8 cellular contexts compared by ENCODE assay signal in the genomic region with DNA sequence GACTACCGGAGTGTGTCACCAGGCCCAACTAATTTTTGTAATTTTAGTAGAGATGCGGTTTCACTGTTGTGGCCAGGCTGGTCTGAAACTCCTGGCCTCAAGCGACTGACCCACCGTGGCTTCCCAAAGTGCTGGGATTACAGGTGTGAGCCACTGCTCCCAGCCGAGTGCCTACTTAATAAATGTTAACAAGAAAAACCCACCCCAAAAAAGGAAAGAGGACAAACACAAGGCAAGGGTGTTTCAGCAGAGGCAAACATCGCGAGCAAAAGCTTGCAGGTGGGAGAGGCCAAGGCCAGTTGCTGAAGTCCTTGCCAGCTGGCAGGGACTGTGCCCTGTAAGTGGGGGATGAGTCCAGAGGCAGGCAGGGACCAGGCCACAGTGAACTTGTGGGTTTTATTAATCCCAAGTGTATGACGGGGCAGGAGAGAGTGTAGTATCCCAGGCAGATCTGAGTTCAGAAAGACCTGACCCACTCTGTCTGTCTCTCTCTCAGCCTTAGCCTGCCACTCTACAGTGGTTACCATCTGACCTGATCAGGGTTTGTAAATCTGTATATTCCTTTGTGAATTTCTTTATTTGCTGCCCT. TPM values are rescaled to one million over a fixed set of nuclear protein-coding genes. Genes with fewer than 3 reads are reported as not detected.
A peak's percentile ranks its signal among the peaks of the same experiment; 100 is the strongest.
DNase-seq lines count a peak whose midpoint lies in the region; ATAC-seq, FAIRE-seq and TF ChIP-seq lines count a peak whose summit lies in the region.

No MANE protein-coding gene starts in this region.

- H3K4me3 ChIP-seq in endodermal cell (ENCODE audit: low read length), result no peak overlapping the region

- H3K4me1 Mint-ChIP-seq in activated CD4-positive, alpha-beta memory T cell treated with anti-CD3 and anti-CD28 coated beads for 36 hours (ENCODE audit: low read depth), result peaks cover 27% of the 10 kb centered on the region
- peaks cover 5% of the 10 kb centered on the region for H3K4me1 Mint-ChIP-seq in endodermal cell

- no peak overlapping the region for H3K27ac ChIP-seq in endodermal cell (ENCODE audit: low read depth, low read length)

- DNase-seq in Right ventricle myocardium inferior (ENCODE audit: missing footprints) (no peak), cardiac septum (ENCODE audit: low spot score) (no peak), left lobe of liver (ENCODE audit: low spot score) (peak; percentile 92), Ammon's horn (ENCODE audit: low spot score) (no peak), H54 (ENCODE audit: insufficient read length, low spot score) (no peak), endodermal cell (no peak)
- DNase-seq in activated CD4-positive, alpha-beta memory T cell treated with anti-CD3 and anti-CD28 coated beads for 36 hours, result no peak

- whole genome bisulfite sequencing in endodermal cell (ENCODE audit: insufficient coverage in 1 of 2, insufficient read length in 1 of 2), 2 experiments, result 83 to 93% methylated on average over 5 to 8 of the region's 8 CpGs

- peak overlapping the region; percentile 21 for H3K27ac Mint-ChIP-seq in activated CD4-positive, alpha-beta memory T cell treated with anti-CD3 and anti-CD28 coated beads for 36 hours
- H3K27ac Mint-ChIP-seq in endodermal cell, result no peak overlapping the region

- H3K27me3 Mint-ChIP-seq in activated CD4-positive, alpha-beta memory T cell treated with anti-CD3 and anti-CD28 coated beads for 36 hours, result no peaks in the 10 kb centered on the region
- H3K27me3 Mint-ChIP-seq in endodermal cell (ENCODE audit: insufficient read depth), result peaks cover 2% of the 10 kb centered on the region

- CTCF ChIA-PET in activated CD4-positive, alpha-beta memory T cell treated with anti-CD3 and anti-CD28 coated beads for 36 hours (lab: Charles Lee), result interaction anchor here (2.3 kb wide), 1 partner anchor 9 kb away, joined by 4 read pairs; no protein-coding TSS in a partner anchor

- POLR2A ChIA-PET in activated CD4-positive, alpha-beta memory T cell treated with anti-CD3 and anti-CD28 coated beads for 36 hours (lab: Charles Lee), result interaction anchor here (0.6 to 1.9 kb wide), 2 partner anchors 10 to 32 kb away, joined by 3 to 7 read pairs; partner anchors contain the start of gene CDK9

- no peak for FAIRE-seq in H54 (lab: Jason Lieb, UNC)

- H3K9me3 Mint-ChIP-seq in activated CD4-positive, alpha-beta memory T cell treated with anti-CD3 and anti-CD28 coated beads for 36 hours, result no peaks in the 10 kb centered on the region
- no peaks in the 10 kb centered on the region for H3K9me3 Mint-ChIP-seq in endodermal cell

- H3K9ac ChIP-seq in endodermal cell (ENCODE audit: extremely low read depth, low read length, poor library complexity, severe bottlenecking), result no peak overlapping the region

- ATAC-seq in Right ventricle myocardium inferior (peak; percentile 73), left lobe of liver (peak; percentile 59), GM18517 (IDR thresholded peaks at IDR 0.05; ENCODE audit: unreplicated experiment) (no peak)

- H3K4me1 ChIP-seq in endodermal cell (ENCODE audit: control insufficient read depth, insufficient read depth, low read length), result peaks cover 5% of the 10 kb centered on the region

- intact Hi-C loops in Right ventricle myocardium inferior (cut with DNase I), result no loop called here
- intact Hi-C loops in cardiac septum (cut with DNase I), result no loop called here
- intact Hi-C loops in activated CD4-positive, alpha-beta memory T cell treated with anti-CD3 and anti-CD28 coated beads for 36 hours (cut with micrococcal nuclease), result no loop called here

- H3K36me3 ChIP-seq in endodermal cell (ENCODE audit: control insufficient read depth, insufficient read depth, low read length), result peaks cover 18% of the 10 kb centered on the region

- TF ChIP-seq CTCF in endodermal cell (conservative IDR thresholded peaks at IDR 0.05), result no peak

- H3K36me3 Mint-ChIP-seq in activated CD4-positive, alpha-beta memory T cell treated with anti-CD3 and anti-CD28 coated beads for 36 hours, result peaks cover 6% of the 10 kb centered on the region
- H3K36me3 Mint-ChIP-seq in endodermal cell (ENCODE audit: low read depth), result peaks cover 9% of the 10 kb centered on the region

- no peaks in the 10 kb centered on the region for H3K9me3 ChIP-seq in endodermal cell (ENCODE audit: control insufficient read depth, low read length)

- TF ChIP-seq POLR2A in H54 (IDR thresholded peaks at IDR 0.05; ENCODE audit: low read depth, low read length), result no peak

- no peaks in the 10 kb centered on the region for H3K27me3 ChIP-seq in endodermal cell (ENCODE audit: control insufficient read depth, insufficient read depth, low read length, poor library complexity, severe bottlenecking)

- H3K4me3 Mint-ChIP-seq in activated CD4-positive, alpha-beta memory T cell treated with anti-CD3 and anti-CD28 coated beads for 36 hours, result peak overlapping the region; percentile 18
- H3K4me3 Mint-ChIP-seq in endodermal cell, result no peak overlapping the region

RNA-seq across cellular contexts. Expression of gene FPGS, which starts 6.4 kb away (rescaled TPM):
- total RNA-seq in Right ventricle myocardium inferior (30.2 TPM), cardiac septum (36.5 TPM), left lobe of liver (82.9 TPM), endodermal cell (10 to 100 TPM; 75.2 to 76.4 TPM)
- 10 to 100 TPM; 80.0 to 83.9 TPM for total RNA-seq in activated CD4-positive, alpha-beta memory T cell treated with anti-CD3 and anti-CD28 coated beads for 36 hours
- polyA plus RNA-seq in endodermal cell (2013, experiment 1 of 2), result 46.4 TPM
- 42.8 TPM for polyA plus RNA-seq in endodermal cell (2013, experiment 2 of 2)

RNA-seq across cellular contexts. Expression of gene CDK9, which starts 10.5 kb away (rescaled TPM):
- 49.9 TPM for total RNA-seq in Right ventricle myocardium inferior
- total RNA-seq in cardiac septum, result 48.7 TPM
- total RNA-seq in activated CD4-positive, alpha-beta memory T cell treated with anti-CD3 and anti-CD28 coated beads for 36 hours, result 10 to 100 TPM; 99.4 to 99.6 TPM
- 55.5 TPM for total RNA-seq in left lobe of liver
- total RNA-seq in endodermal cell, result 100 to 1,000 TPM in 1 of 2 donors, 10 to 100 TPM in 1; 97.1 to 101 TPM
- polyA plus RNA-seq in endodermal cell (2013, experiment 1 of 2), result 58.2 TPM
- polyA plus RNA-seq in endodermal cell (2013, experiment 2 of 2), result 58.0 TPM

RNA-seq across cellular contexts. Expression of gene SH2D3C, which starts 17.9 kb away (rescaled TPM):
- total RNA-seq in Right ventricle myocardium inferior (21.3 TPM), cardiac septum (16.0 TPM), left lobe of liver (3.4 TPM), endodermal cell (1 to 10 TPM in 1 of 2 donors, under 1 TPM in 1; 0.77 to 1.4 TPM)
- 10 to 100 TPM; 34.5 to 35.3 TPM for total RNA-seq in activated CD4-positive, alpha-beta memory T cell treated with anti-CD3 and anti-CD28 coated beads for 36 hours
- polyA plus RNA-seq in endodermal cell (2013, experiment 1 of 2), result 5.3 TPM
- polyA plus RNA-seq in endodermal cell (2013, experiment 2 of 2), result 5.3 TPM

RNA-seq across cellular contexts. Expression of gene ENG, which starts 58.1 kb away (rescaled TPM):
- total RNA-seq in Right ventricle myocardium inferior, result 131 TPM
- 244 TPM for total RNA-seq in cardiac septum
- total RNA-seq in activated CD4-positive, alpha-beta memory T cell treated with anti-CD3 and anti-CD28 coated beads for 36 hours, result 10 to 100 TPM; 12.0 to 12.2 TPM
- 34.1 TPM for total RNA-seq in left lobe of liver
- total RNA-seq in endodermal cell, result 1 to 10 TPM; 2.2 to 2.4 TPM
- 1.2 TPM for polyA plus RNA-seq in endodermal cell (2013, experiment 1 of 2)
- 0.95 TPM for polyA plus RNA-seq in endodermal cell (2013, experiment 2 of 2)
